In genomic region chr22:21823740-21824438, GRCh38 we compare ENCODE assay signal across 18 cellular contexts. TPM values are rescaled to one million over a fixed set of nuclear protein-coding genes. Genes with fewer than 3 reads are reported as not detected.
A peak's percentile ranks its signal among the peaks of the same experiment; 100 is the strongest.
DNase-seq lines count a peak whose midpoint lies in the region; ATAC-seq, FAIRE-seq and TF ChIP-seq lines count a peak whose summit lies in the region.
"Had no signal": no experiment of that assay in that cellular context is flagged by ENCODE, and none has a peak within 500 bp of the region (broad histone marks: within the 10 kb centered on the region; RNA-seq: fewer than 3 reads in every experiment).

No MANE protein-coding gene starts in this region.

- H3K4me1 ChIP-seq in A549 (no peaks in the 10 kb centered on the region), HEK293 (ENCODE audit: control insufficient read depth, insufficient read depth, low read length) (no peaks in the 10 kb centered on the region), H9 (ENCODE audit: insufficient read depth, low read length) (no peaks in the 10 kb centered on the region; the same call in 1 of the 2 replicates)
- H3K4me1 ChIP-seq: colonic mucosa had no signal

- no peaks in the 10 kb centered on the region for H3K27me3 ChIP-seq in brain microvascular endothelial cell (replicated peaks)
- no peaks in the 10 kb centered on the region; the same call in 1 of the 2 replicates for H3K27me3 ChIP-seq in H9 (ENCODE audit: insufficient read depth, low read length)
- H3K27me3 ChIP-seq: colonic mucosa had no signal

- H3K18ac ChIP-seq in H9 (ENCODE audit: insufficient read length, low read depth, low read length), result no peak overlapping the region

- H3K4me3 ChIP-seq in A549 (no peak overlapping the region), HEK293 (ENCODE audit: low read depth, low read length) (no peak overlapping the region), brain microvascular endothelial cell (ENCODE audit: low read depth, low read length) (no peak overlapping the region)
- H3K4me3 ChIP-seq: colonic mucosa had no signal

- 78% methylated on average over 5 of the region's 5 CpGs for WGBS in A549 (ENCODE audit: missing lambda C conversion rate)
- no CpG with 5 or more reads among the region's 5 CpGs for WGBS in H9 (ENCODE audit: extremely low coverage, insufficient read length, low lambda C conversion rate)

- TF ChIP-seq RAD21 in A549 (conservative IDR thresholded peaks at IDR 0.05 in 1 of 2, IDR thresholded peaks at IDR 0.05 in 1 of 2), result no peak

- H3K4me3 Mint-ChIP-seq in H9, result no peak overlapping the region

- no peaks in the 10 kb centered on the region for H4K20me1 ChIP-seq in H9 (ENCODE audit: control insufficient read depth, insufficient read depth, insufficient read length)

- no peak overlapping the region for H3K9ac ChIP-seq in H9 (ENCODE audit: extremely low read depth, insufficient read length, low read length)

- POLR2A ChIA-PET in A549 (lab: Yijun Ruan, JAX) (no interaction called here), HEK293 (lab: Yijun Ruan, JAX) (no interaction called here)

- H3K36me3 ChIP-seq in HEK293 (ENCODE audit: control insufficient read depth in 2 of 2, insufficient read depth in 1 of 2, low read length in 2 of 2) (no peaks in the 10 kb centered on the region), brain microvascular endothelial cell (replicated peaks) (no peaks in the 10 kb centered on the region)
- H3K36me3 ChIP-seq: colonic mucosa had no signal

- H3K27ac Mint-ChIP-seq in H9, result peak overlapping the region in 1 of 3 experiments; percentile 82; a peak in 2 of 7 replicates

- no peak overlapping the region for H3K56ac ChIP-seq in H9 (ENCODE audit: insufficient read length, low read depth, low read length)

- H3K27me3 Mint-ChIP-seq in H9 (ENCODE audit: low read depth), result no peaks in the 10 kb centered on the region

- H2BK15ac ChIP-seq in H9 (ENCODE audit: low read depth, low read length), result no peak overlapping the region

- peaks cover 22 to 23% of the 10 kb centered on the region in 2 experiments for H3K4me1 Mint-ChIP-seq in H9

- H2BK20ac ChIP-seq in H9 (ENCODE audit: low read depth, low read length, poor library complexity, severe bottlenecking), result no peak overlapping the region

- H4K5ac ChIP-seq in H9 (ENCODE audit: insufficient read length, low read depth, low read length), result no peak overlapping the region

- no peak overlapping the region for H4K91ac ChIP-seq in H9 (ENCODE audit: insufficient read length, low read depth, low read length)

- no peak overlapping the region for H2AK5ac ChIP-seq in H9 (ENCODE audit: insufficient read length, low read length)

- no peak for TF ChIP-seq POLR2A in A549 (IDR thresholded peaks at IDR 0.05; ENCODE audit: low read length)

- CTCF ChIA-PET in A549 (lab: Yijun Ruan, JAX) (no interaction called here), HEK293 (lab: Yijun Ruan, JAX) (no interaction called here)

- no peak overlapping the region for H3K14ac ChIP-seq in H9 (ENCODE audit: insufficient read depth, low read length)

- H4K8ac ChIP-seq in H9 (replicated peaks; ENCODE audit: insufficient read length, low read depth, low read length), result no peak overlapping the region

- H3K79me1 ChIP-seq in H9 (ENCODE audit: insufficient read depth, low read depth, low read length, poor library complexity, severe bottlenecking), result peaks cover 9% of the 10 kb centered on the region

- H3K4me2 ChIP-seq in A549, result 0 out of 3 replicates have a peak overlapping the region, but pooled peaks have one; percentile 7
- no peak overlapping the region for H3K4me2 ChIP-seq in H9 (ENCODE audit: insufficient read depth, insufficient read length, low read length)

- H3K27ac ChIP-seq in A549 (no peak overlapping the region), HEK293 (ENCODE audit: extremely low read depth, low read depth, low read length) (no peak overlapping the region), brain microvascular endothelial cell (peak overlapping the region; percentile 11), H9 (ENCODE audit: insufficient read length, low read depth, low read length) (no peak overlapping the region)
- H3K27ac ChIP-seq: colonic mucosa had no signal

- H3K23ac ChIP-seq in H9 (ENCODE audit: insufficient read length, low read depth, low read length), result no peak overlapping the region

- H3T11ph ChIP-seq in H9 (ENCODE audit: low read length), result no peak overlapping the region

- in situ Hi-C loops in brain microvascular endothelial cell (cut with HindIII; ENCODE audit: low pct_ligation_motif_present, low sequenced_read_pairs), result no loop called here

- TF ChIP-seq CTCF in A549 (IDR thresholded peaks at IDR 0.05) (no peak), HEK293 (tag by site-specific recombination; IDR thresholded peaks at IDR 0.05) (no peak), brain microvascular endothelial cell (IDR thresholded peaks at IDR 0.05; ENCODE audit: low read depth, low read length, missing control alignments) (no peak), H9 (conservative IDR thresholded peaks at IDR 0.05) (no peak)

- peaks cover 22% of the 10 kb centered on the region for H3K79me2 ChIP-seq in H9 (ENCODE audit: insufficient read depth, low read length)

- FAIRE-seq in A549 (lab: Jason Lieb, UNC), result no peak
- FAIRE-seq: TTC549 had no signal

- H3K36me3 Mint-ChIP-seq in H9 (ENCODE audit: insufficient read depth in 1 of 3, low read depth in 3 of 3), result no peaks in the 10 kb centered on the region; a peak in 1 of 7 replicates

- no peaks in the 10 kb centered on the region for H3K23me2 ChIP-seq in H9 (ENCODE audit: insufficient read length, low read depth, low read length, poor library complexity, severe bottlenecking)

- no peaks in the 10 kb centered on the region for H3K9me3 Mint-ChIP-seq in H9

- H3K9me3 ChIP-seq in A549 (no peaks in the 10 kb centered on the region), HEK293 (ENCODE audit: control insufficient read depth, insufficient read depth, low read depth, low read length) (no peaks in the 10 kb centered on the region), H9 (ENCODE audit: control insufficient read depth, low read depth, low read length) (no peaks in the 10 kb centered on the region)
- H3K9me3 ChIP-seq: colonic mucosa had no signal

- no peak overlapping the region for H2BK5ac ChIP-seq in H9 (ENCODE audit: insufficient read length, low read length)

- ATAC-seq in A549 (no peak), left lobe of liver (peak; percentile 25), HG03039 (IDR thresholded peaks at IDR 0.05; ENCODE audit: unreplicated experiment) (no peak)
- ATAC-seq: left colon had no signal

- TF ChIP-seq EP300 in A549 (IDR thresholded peaks at IDR 0.05), result no peak

- H3K4ac ChIP-seq in H9 (ENCODE audit: low read depth, low read length), result no peak overlapping the region

- H2BK12ac ChIP-seq in H9 (ENCODE audit: insufficient read length, low read depth, low read length), result no peak overlapping the region

- H2AFZ ChIP-seq in H9 (ENCODE audit: low read length), result no peak overlapping the region

- no peak overlapping the region for H2BK120ac ChIP-seq in H9 (ENCODE audit: low read depth, low read length, poor library complexity, severe bottlenecking)

- DNase-seq in A549 (ENCODE audit: low read depth in 1 of 2, low spot score in 1 of 2) (no peak), brain microvascular endothelial cell (peak; percentile 33), left lobe of liver (ENCODE audit: low spot score) (no peak), DMS153 treated with DMSO at 0.1 percent for 48 hours (lab: John Stamatoyannopoulos, UW; ENCODE audit: unreplicated experiment) (no peak), H9 (no peak)
- DNase-seq in stimulated activated CD4-positive, alpha-beta T cell treated with anti-CD3 and anti-CD28 coated beads, Interleukin-2, amount 100 ng/mL, for 48 hours, result no peak
- DNase-seq: activated CD8-positive, alpha-beta memory T cell treated with anti-CD3 and anti-CD28 coated beads for 24 hours; activated naive CD4-positive, alpha-beta T cell; colonic mucosa; DMS79; left colon; NCI-H1105; NCI-H524; stimulated activated CD4-positive, alpha-beta T cell treated with anti-CD3 and anti-CD28 coated beads, Interleukin-15, amount 100 ng/mL, for 24 hours; stimulated activated CD8-positive, alpha-beta memory T cell treated with anti-CD3 and anti-CD28 coated beads, Interleukin-4, amount 100 ng/mL, for 48 hours had no signal

TF ChIP-seq in A549, 52 proteins besides CTCF, POLR2A, EP300 and RAD21 (continues in another document):
- TF ChIP-seq HMGXB4 (CRISPR knock-in tag; IDR thresholded peaks at IDR 0.05; ENCODE audit: borderline replicate concordance) (no peak), JUN (IDR thresholded peaks at IDR 0.05) (no peak)

TF ChIP-seq in HEK293, 187 proteins besides CTCF, POLR2A, EP300 and RAD21:
- no peak for TF ChIP-seq ZSCAN16 (tag by site-specific recombination; IDR thresholded peaks at IDR 0.05)
- 0 out of 2 replicates have a peak, but pooled peaks have one; percentile 23 for TF ChIP-seq EGR2 (tag by site-specific recombination; IDR thresholded peaks at IDR 0.05; ENCODE audit: low read depth)
- TF ChIP-seq ZFHX2 (tag by site-specific recombination; conservative IDR thresholded peaks at IDR 0.05), result 0 out of 2 replicates have a peak, but pooled peaks have one; percentile 10
- TF ChIP-seq PRDM1 (tag by site-specific recombination; IDR thresholded peaks at IDR 0.05), result peak; percentile 82
- TF ChIP-seq ZNF600 (tag by site-specific recombination; IDR thresholded peaks at IDR 0.05), result peak; percentile 44; the same call in 1 of the 2 replicates

RNA-seq across cellular contexts. Expression of gene MAPK1, which starts 43.6 kb away (rescaled TPM):
- polyA plus RNA-seq in A549 (2011; rRNA removed) (85.5 and 90.8 TPM in 2 replicates), A549 (2017; fragmentation: RNase III; extraction: RNeasy Plus Mini Kit Qiagen cat#74134 plus additional on column Dnase treatment) (28.3 to 30.8 TPM (median 28.8 TPM) in 3 replicates)
- polyA plus RNA-seq in A549 (2012; cell fraction: cytosol; rRNA removed), result 16.8 and 26.6 TPM in 2 replicates
- 11.0 and 14.0 TPM in 2 replicates for polyA plus RNA-seq in A549 (2012; cell fraction: nucleus; rRNA removed)
- polyA minus RNA-seq in A549 (2011; rRNA and poly(A)+ RNA removed), result 30.4 and 31.1 TPM in 2 replicates
- total RNA-seq in left lobe of liver (54.3 TPM), H9 (2021) (90.3 and 98.1 TPM in 2 replicates)
